ENCODE assay signal across 8 cellular contexts in the genomic region with DNA sequence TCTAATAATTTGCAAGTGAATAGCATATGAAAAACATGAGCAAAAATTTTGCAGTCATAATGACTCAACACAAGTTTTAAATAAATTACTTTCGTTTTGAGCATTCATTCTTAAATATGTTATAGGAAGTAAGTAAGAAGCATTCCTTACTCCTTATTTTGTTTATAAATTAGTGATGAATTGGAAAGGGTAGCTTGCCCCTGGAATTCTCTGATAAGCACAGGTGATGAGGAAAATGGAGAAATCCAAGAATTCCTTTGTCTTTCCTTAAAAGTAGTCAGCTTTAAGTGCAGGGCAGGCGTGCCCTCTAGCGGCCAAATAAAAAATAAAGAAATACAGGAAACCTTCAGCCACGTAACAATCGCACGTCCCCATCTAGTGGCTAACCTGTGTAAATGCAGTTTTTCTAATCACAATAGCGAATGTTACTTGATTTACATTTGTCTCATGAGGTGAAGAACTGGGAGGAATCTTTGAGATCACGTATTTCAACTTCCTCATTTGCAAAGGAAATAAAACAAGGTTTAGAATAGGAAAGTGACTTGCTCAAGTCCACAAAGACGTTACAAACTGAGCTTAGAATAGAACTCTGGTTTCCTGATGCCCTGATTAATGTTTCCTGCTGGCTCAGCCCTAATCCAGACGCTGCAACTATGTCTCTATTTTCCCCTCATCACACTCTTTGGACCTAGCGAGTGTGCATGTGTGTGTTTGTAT. TPM values are rescaled to one million over a fixed set of nuclear protein-coding genes. Genes with fewer than 3 reads are reported as not detected.
DNase-seq lines count a peak whose midpoint lies in the region; ATAC-seq and TF ChIP-seq lines count a peak whose summit lies in the region.

No MANE protein-coding gene starts in this region.

- no peaks in the 10 kb centered on the region for H3K4me1 Mint-ChIP-seq in endodermal cell
- peaks cover 13 to 14% (median 13%) of the 10 kb centered on the region in 3 donors for H3K4me1 Mint-ChIP-seq in naive B cell

- H3K9me3 Mint-ChIP-seq in endodermal cell: peaks cover 18% of the 10 kb centered on the region
- H3K9me3 Mint-ChIP-seq in naive B cell: peaks cover 0 to 5% (median 3%) of the 10 kb centered on the region in 7 donors

- H3K27ac Mint-ChIP-seq in endodermal cell (no peak overlapping the region), naive B cell (peak overlapping the region; percentile 30 to 98 (median 96))

- peak overlapping the region; percentile 18 for H3K4me3 ChIP-seq in AG10803 (ENCODE audit: low read length)
- no peak overlapping the region for H3K4me3 ChIP-seq in endodermal cell (ENCODE audit: low read length)

- H3K4me1 ChIP-seq in endodermal cell (ENCODE audit: control insufficient read depth, insufficient read depth, low read length): no peaks in the 10 kb centered on the region

- H3K27me3 Mint-ChIP-seq in endodermal cell (ENCODE audit: insufficient read depth): peaks cover 29% of the 10 kb centered on the region
- H3K27me3 Mint-ChIP-seq in naive B cell: peaks cover 0 to 9% (median 8%) of the 10 kb centered on the region in 3 donors

- H3K36me3 Mint-ChIP-seq in endodermal cell (ENCODE audit: low read depth) (peaks cover 2% of the 10 kb centered on the region), naive B cell (no peaks in the 10 kb centered on the region)

- no peak overlapping the region for H3K27ac ChIP-seq in endodermal cell (ENCODE audit: low read depth, low read length)

- no peaks in the 10 kb centered on the region for H3K36me3 ChIP-seq in endodermal cell (ENCODE audit: control insufficient read depth, insufficient read depth, low read length)

- TF ChIP-seq CTCF in AG10803 (conservative IDR thresholded peaks at IDR 0.05; ENCODE audit: low read length): peak; percentile 89
- TF ChIP-seq CTCF in endodermal cell (conservative IDR thresholded peaks at IDR 0.05): peak; percentile 99

- H3K9ac ChIP-seq in endodermal cell (ENCODE audit: extremely low read depth, low read length, poor library complexity, severe bottlenecking): no peak overlapping the region

- peak; percentile 77 for DNase-seq in AG10803 (ENCODE audit: low read depth)
- peak; percentile 55 to 56 for DNase-seq in activated CD4-positive, alpha-beta T cell treated with anti-CD3 and anti-CD28 coated beads for 4 hours
- DNase-seq in endodermal cell: peak; percentile 88
- peak; percentile 88 for DNase-seq in naive B cell
- DNase-seq in stromal cell of bone marrow (ENCODE audit: low read depth): peak; percentile 43
- no peak for DNase-seq in NCI-H1694 (lab: John Stamatoyannopoulos, UW)

- H3K9me3 ChIP-seq in endodermal cell (ENCODE audit: control insufficient read depth, low read length): peaks cover 4% of the 10 kb centered on the region

- ATAC-seq in GM19351 (IDR thresholded peaks at IDR 0.05; ENCODE audit: unreplicated experiment) (peak; percentile 95), HG03442 (IDR thresholded peaks at IDR 0.05; ENCODE audit: unreplicated experiment) (peak; percentile 87), naive B cell (ENCODE audit: low read depth in 2 of 2) (peak; percentile 90 to 94)

- 17 to 30% methylated on average over 5 to 11 of the region's 11 CpGs for whole genome bisulfite sequencing in endodermal cell (ENCODE audit: insufficient coverage in 1 of 2, insufficient read length in 1 of 2), 2 experiments

- H3K27me3 ChIP-seq in endodermal cell (ENCODE audit: control insufficient read depth, insufficient read depth, low read length, poor library complexity, severe bottlenecking): no peaks in the 10 kb centered on the region

- no peak overlapping the region for H3K4me3 Mint-ChIP-seq in endodermal cell
- peak overlapping the region; percentile 55 to 90 (median 86) for H3K4me3 Mint-ChIP-seq in naive B cell

RNA-seq across cellular contexts. Expression of a gene that starts 47.2 kb away (rescaled TPM):
- 10 to 100 TPM; 40.9 to 47.2 TPM for total RNA-seq in endodermal cell
- polyA plus RNA-seq in endodermal cell (2013, experiment 1 of 2): 33.5 TPM
- 32.4 TPM for polyA plus RNA-seq in endodermal cell (2013, experiment 2 of 2)
- 10 to 100 TPM; 29.0 to 47.0 (median 34.0) TPM for polyA plus RNA-seq in naive B cell (ENCODE audit: low read depth in 6 of 6)
